Comparison of ENCODE assay signal across 25 cellular contexts in genomic region chr20:1086273-1087213, GRCh38. TPM values are rescaled to one million over a fixed set of nuclear protein-coding genes. Genes with fewer than 3 reads are reported as not detected.
A peak's percentile ranks its signal among the peaks of the same experiment; 100 is the strongest.
DNase-seq lines count a peak whose midpoint lies in the region; ATAC-seq and TF ChIP-seq lines count a peak whose summit lies in the region.
"Had no signal": no experiment of that assay in that cellular context is flagged by ENCODE, and none has a peak within 500 bp of the region (broad histone marks: within the 10 kb centered on the region; RNA-seq: fewer than 3 reads in every experiment).

No MANE protein-coding gene starts in this region.

- TF ChIP-seq CTCF in GM13977 (IDR thresholded peaks at IDR 0.05; ENCODE audit: extremely low read depth, insufficient read depth, missing control alignments) (no peak), WERI-Rb-1 (IDR thresholded peaks at IDR 0.05; ENCODE audit: low read depth, low read length) (no peak), neural progenitor cell (IDR thresholded peaks at IDR 0.05) (no peak)

- H3K27ac ChIP-seq in WERI-Rb-1 (peak overlapping the region; percentile 74), neural progenitor cell (no peak overlapping the region)
- H3K27ac ChIP-seq: Peyer's patch, prostate gland, SJCRH30, vagina had no signal

- H3K4me3 ChIP-seq in WERI-Rb-1 (ENCODE audit: low read depth, low read length) (no peak overlapping the region), neural progenitor cell (no peak overlapping the region)
- H3K4me3 ChIP-seq: Peyer's patch, prostate gland, SJCRH30, vagina had no signal

- H2AFZ ChIP-seq in neural progenitor cell (replicated peaks), result no peak overlapping the region

- POLR2A ChIA-PET in activated CD4-positive, alpha-beta T cell treated with anti-CD3 and anti-CD28 coated beads for 36 hours (lab: Charles Lee), result no interaction called here

- H3F3A ChIP-seq in neural progenitor cell (ENCODE audit: low read depth), result peaks cover 13% of the 10 kb centered on the region

- peaks cover 29% of the 10 kb centered on the region for H3K4me1 Mint-ChIP-seq in activated CD4-positive, alpha-beta T cell treated with anti-CD3 and anti-CD28 coated beads for 36 hours
- peaks cover 16% of the 10 kb centered on the region for H3K4me1 Mint-ChIP-seq in neural progenitor cell

- H3K4me2 ChIP-seq in neural progenitor cell, result peak overlapping the region; percentile 48

- no peak overlapping the region for H3K9ac ChIP-seq in neural progenitor cell

- CTCF ChIA-PET in activated CD4-positive, alpha-beta T cell treated with anti-CD3 and anti-CD28 coated beads for 36 hours (lab: Charles Lee), result no interaction called here

- H3K79me2 ChIP-seq in neural progenitor cell (ENCODE audit: low read depth), result no peaks in the 10 kb centered on the region

- H3K36me3 Mint-ChIP-seq in activated CD4-positive, alpha-beta T cell treated with anti-CD3 and anti-CD28 coated beads for 36 hours (ENCODE audit: low read depth), result peaks cover 11% of the 10 kb centered on the region
- no peaks in the 10 kb centered on the region for H3K36me3 Mint-ChIP-seq in neural progenitor cell

- H3K9me3 Mint-ChIP-seq in activated CD4-positive, alpha-beta T cell treated with anti-CD3 and anti-CD28 coated beads for 36 hours (ENCODE audit: low read depth), result peaks cover 29% of the 10 kb centered on the region
- peaks cover 6% of the 10 kb centered on the region for H3K9me3 Mint-ChIP-seq in neural progenitor cell

- H3K36me3 ChIP-seq in WERI-Rb-1 (no peaks in the 10 kb centered on the region), neural progenitor cell (no peaks in the 10 kb centered on the region)
- H3K36me3 ChIP-seq: Peyer's patch, prostate gland, SJCRH30, vagina had no signal

- ATAC-seq in activated CD4-positive, alpha-beta T cell treated with anti-CD3 and anti-CD28 coated beads for 36 hours, result peak; percentile 89
- ATAC-seq in HG02981 (IDR thresholded peaks at IDR 0.05; ENCODE audit: unreplicated experiment), result no peak
- ATAC-seq: left ventricle myocardium superior; naive thymus-derived CD4-positive, alpha-beta T cell; sciatic nerve; WTC11 had no signal

- peak overlapping the region; percentile 44 for H3K27ac Mint-ChIP-seq in activated CD4-positive, alpha-beta T cell treated with anti-CD3 and anti-CD28 coated beads for 36 hours
- no peak overlapping the region for H3K27ac Mint-ChIP-seq in neural progenitor cell
- H3K27ac Mint-ChIP-seq: WTC11 had no signal

- in situ Hi-C loops in GM13977 (cut with MboI; ENCODE audit: low pct_unique_long_range_greater_than_20kb, low sequenced_read_pairs, unreplicated experiment), result no loop called here

- H3K27me3 Mint-ChIP-seq in activated CD4-positive, alpha-beta T cell treated with anti-CD3 and anti-CD28 coated beads for 36 hours, result peaks cover 2% of the 10 kb centered on the region
- peaks cover 2% of the 10 kb centered on the region for H3K27me3 Mint-ChIP-seq in neural progenitor cell (ENCODE audit: insufficient read depth, low read depth)
- H3K27me3 Mint-ChIP-seq: naive thymus-derived CD4-positive, alpha-beta T cell had no signal

- intact Hi-C loops in activated CD4-positive, alpha-beta T cell treated with anti-CD3 and anti-CD28 coated beads for 36 hours (cut with DNase I, micrococcal nuclease), result no loop called here

- H3K27me3 ChIP-seq in WERI-Rb-1 (ENCODE audit: insufficient read depth, low read depth, severe bottlenecking), result no peaks in the 10 kb centered on the region
- H3K27me3 ChIP-seq in neural progenitor cell, result no peaks in the 10 kb centered on the region
- H3K27me3 ChIP-seq: Peyer's patch, SJCRH30, vagina had no signal

- peaks cover 13% of the 10 kb centered on the region for H3K4me1 ChIP-seq in neural progenitor cell
- H3K4me1 ChIP-seq: Peyer's patch, prostate gland, vagina had no signal

- H3K9me3 ChIP-seq in WERI-Rb-1 (ENCODE audit: severe bottlenecking) (peaks cover 16% of the 10 kb centered on the region), neural progenitor cell (ENCODE audit: low read depth) (no peaks in the 10 kb centered on the region)
- H3K9me3 ChIP-seq: Peyer's patch, prostate gland, vagina had no signal

- no peak overlapping the region for H3K4me3 Mint-ChIP-seq in activated CD4-positive, alpha-beta T cell treated with anti-CD3 and anti-CD28 coated beads for 36 hours
- no peak overlapping the region for H3K4me3 Mint-ChIP-seq in neural progenitor cell
- H3K4me3 Mint-ChIP-seq: CD8-positive, alpha-beta memory T cell; naive thymus-derived CD4-positive, alpha-beta T cell; WTC11 had no signal

- peak; percentile 35 for DNase-seq in activated CD4-positive, alpha-beta T cell treated with anti-CD3 and anti-CD28 coated beads for 36 hours
- no peak for DNase-seq in activated CD4-positive, alpha-beta T cell treated with anti-CD3 and anti-CD28 coated beads for 4 hours
- DNase-seq in GM13977 (ENCODE audit: low spot score) (peak; percentile 46), WERI-Rb-1 (peak; percentile 12), neural progenitor cell (ENCODE audit: low spot score) (peak; percentile 60), NOMO-1 (lab: John Stamatoyannopoulos, UW; ENCODE audit: unreplicated experiment in 2 of 2) (no peak), NCI-H446 (lab: John Stamatoyannopoulos, UW) (no peak)
- DNase-seq: activated naive CD4-positive, alpha-beta T cell treated with anti-CD3 and anti-CD28 coated beads, Interleukin-2, amount 50 U/mL, for 16 hours; anterior cingulate cortex; CD8-positive, alpha-beta memory T cell; effector memory CD4-positive, alpha-beta T cell; islet precursor cell; left ventricle myocardium superior; naive thymus-derived CD4-positive, alpha-beta T cell; NCI-H187 treated with DMSO at 0.1 percent for 48 hours; NCI-H526; nucleus accumbens; Peyer's patch; stimulated activated naive CD4-positive, alpha-beta T cell treated with Interleukin-2 at 50 U/mL for 16 hours had no signal

- H4K20me1 ChIP-seq in neural progenitor cell (ENCODE audit: low read depth), result no peaks in the 10 kb centered on the region

RNA-seq across cellular contexts. Expression of gene PSMF1, which starts 31.9 kb away (rescaled TPM):
- total RNA-seq in activated CD4-positive, alpha-beta T cell treated with anti-CD3 and anti-CD28 coated beads for 36 hours, result 100 to 1,000 TPM; 143 to 178 TPM
- total RNA-seq in neural progenitor cell (ENCODE audit: low replicate concordance), result 34.0 and 56.0 TPM in 2 replicates

Comparison
In these comparisons a context has a peak if more than half of its experiments do, and no peak if none do; other contexts are left out.
1. DNase-seq: peak in activated CD4-positive, alpha-beta T cell treated with anti-CD3 and anti-CD28 coated beads for 36 hours (single experiment), GM13977 (single experiment), WERI-Rb-1 (single experiment) and neural progenitor cell (single experiment); none in activated CD4-positive, alpha-beta T cell treated with anti-CD3 and anti-CD28 coated beads for 4 hours (0 of 2), NOMO-1 (0 of 2) and NCI-H446 (0 of 2).